Comparison of ENCODE assay signal across 5 cellular contexts in genomic region chr19:45229056-45229455, GRCh38. TPM values are rescaled to one million over a fixed set of nuclear protein-coding genes. Genes with fewer than 3 reads are reported as not detected.
"Had no signal": no experiment of that assay in that cellular context is flagged by ENCODE, and none has a peak within 500 bp of the region (broad histone marks: within the 10 kb centered on the region; RNA-seq: fewer than 3 reads in every experiment).

No MANE protein-coding gene starts in this region.

RNA-seq across cellular contexts. Expression of gene EXOC3L2, which starts 16.2 kb away (rescaled TPM):
- total RNA-seq: LHCN-M2, MCF 10A, NCI-H460, OCI-LY7, PC-9 had no signal
